8 cellular contexts compared by ENCODE assay signal in genomic region chrX:71283409-71284143, GRCh38. TPM values are rescaled to one million over a fixed set of nuclear protein-coding genes. Genes with fewer than 3 reads are reported as not detected.
DNase-seq lines count a peak whose midpoint lies in the region; ATAC-seq and TF ChIP-seq lines count a peak whose summit lies in the region.

Gene NONO, plus strand, starts transcription at chrX:71283635. Its CDS starts 7,003 bp downstream, at chrX:71290638.

- H3K36me3 Mint-ChIP-seq in activated naive CD4-positive, alpha-beta T cell treated with anti-CD3 and anti-CD28 coated beads, Interleukin-2, amount 50 U/mL, for 24 hours = no peaks in the 10 kb centered on the region

- peak within 1 kb of the TSS; percentile 94 for H3K27ac ChIP-seq in suprapubic skin

- no peaks in the 10 kb centered on the region for H3K9me3 Mint-ChIP-seq in activated naive CD4-positive, alpha-beta T cell treated with anti-CD3 and anti-CD28 coated beads, Interleukin-2, amount 50 U/mL, for 24 hours

- H3K27ac Mint-ChIP-seq in activated naive CD4-positive, alpha-beta T cell treated with anti-CD3 and anti-CD28 coated beads, Interleukin-2, amount 50 U/mL, for 24 hours = peak within 1 kb of the TSS; percentile 99

- no peak for TF ChIP-seq EP300 in suprapubic skin (IDR thresholded peaks at IDR 0.05)

- H3K4me3 ChIP-seq in suprapubic skin = peak within 1 kb of the TSS; percentile 62

- DNase-seq in GM04504 (ENCODE audit: low read depth) (peak; percentile 96), NCI-H1092 (lab: John Stamatoyannopoulos, UW) (peak; percentile 99), globus pallidus (ENCODE audit: low spot score) (peak; percentile 95), nucleus accumbens (lab: John Stamatoyannopoulos, UW) (peak in 55 of 56 donors; percentile 23 to 92 (median 81)), suprapubic skin (ENCODE audit: low spot score in 2 of 2) (peak; percentile 86 to 89)

- H3K4me1 ChIP-seq in suprapubic skin = peaks cover 17% of the 10 kb centered on the region

- 31% methylated on average over 56 of the region's 56 CpGs for WGBS in suprapubic skin

- peaks cover 11% of the 10 kb centered on the region for H3K4me1 Mint-ChIP-seq in activated naive CD4-positive, alpha-beta T cell treated with anti-CD3 and anti-CD28 coated beads, Interleukin-2, amount 50 U/mL, for 24 hours

- H3K4me3 Mint-ChIP-seq in activated naive CD4-positive, alpha-beta T cell treated with anti-CD3 and anti-CD28 coated beads, Interleukin-2, amount 50 U/mL, for 24 hours = peak within 1 kb of the TSS; percentile 97

- peak; percentile 88 for ATAC-seq in HG02571 (IDR thresholded peaks at IDR 0.05; ENCODE audit: unreplicated experiment)
- ATAC-seq in SK-N-SH treated with all-trans-retinoic acid at 6 μM for 48 hours = peak; percentile 91

- H3K36me3 ChIP-seq in suprapubic skin = no peaks in the 10 kb centered on the region

- H3K27me3 ChIP-seq in suprapubic skin = no peaks in the 10 kb centered on the region

- no peaks in the 10 kb centered on the region for H3K9me3 ChIP-seq in suprapubic skin

- TF ChIP-seq POLR2A in suprapubic skin (IDR thresholded peaks at IDR 0.05) = peak; percentile 11 to 69

- no peak for TF ChIP-seq CTCF in suprapubic skin (IDR thresholded peaks at IDR 0.05)

- H3K27me3 Mint-ChIP-seq in activated naive CD4-positive, alpha-beta T cell treated with anti-CD3 and anti-CD28 coated beads, Interleukin-2, amount 50 U/mL, for 24 hours = no peaks in the 10 kb centered on the region

TF ChIP-seq in SK-N-SH treated with all-trans-retinoic acid at 6 μM for 48 hours, 23 proteins besides CTCF, POLR2A, EP300 and RAD21:
- TF ChIP-seq CSDC2 (CRISPR knock-in tag; IDR thresholded peaks at IDR 0.05) (no peak), ZNF70 (CRISPR knock-in tag; IDR thresholded peaks at IDR 0.05) (peak; percentile 84), ESRRG (CRISPR knock-in tag; IDR thresholded peaks at IDR 0.05) (peak; percentile 40; the same call in 1 of the 2 replicates)

RNA-seq across cellular contexts. Expression of gene NONO, which starts in this region (rescaled TPM):
- 100 to 1,000 TPM; 216 to 323 (median 221) TPM for total RNA-seq in suprapubic skin

Comparison
In these comparisons a context has a peak if more than half of its experiments do, and no peak if none do; other contexts are left out.
1. Peak in every context shown above with its lines: DNase-seq, ATAC-seq, H3K4me3 ChIP-seq and H3K27ac ChIP-seq.